ENCODE assay signal across 8 cellular contexts in the genomic region with DNA sequence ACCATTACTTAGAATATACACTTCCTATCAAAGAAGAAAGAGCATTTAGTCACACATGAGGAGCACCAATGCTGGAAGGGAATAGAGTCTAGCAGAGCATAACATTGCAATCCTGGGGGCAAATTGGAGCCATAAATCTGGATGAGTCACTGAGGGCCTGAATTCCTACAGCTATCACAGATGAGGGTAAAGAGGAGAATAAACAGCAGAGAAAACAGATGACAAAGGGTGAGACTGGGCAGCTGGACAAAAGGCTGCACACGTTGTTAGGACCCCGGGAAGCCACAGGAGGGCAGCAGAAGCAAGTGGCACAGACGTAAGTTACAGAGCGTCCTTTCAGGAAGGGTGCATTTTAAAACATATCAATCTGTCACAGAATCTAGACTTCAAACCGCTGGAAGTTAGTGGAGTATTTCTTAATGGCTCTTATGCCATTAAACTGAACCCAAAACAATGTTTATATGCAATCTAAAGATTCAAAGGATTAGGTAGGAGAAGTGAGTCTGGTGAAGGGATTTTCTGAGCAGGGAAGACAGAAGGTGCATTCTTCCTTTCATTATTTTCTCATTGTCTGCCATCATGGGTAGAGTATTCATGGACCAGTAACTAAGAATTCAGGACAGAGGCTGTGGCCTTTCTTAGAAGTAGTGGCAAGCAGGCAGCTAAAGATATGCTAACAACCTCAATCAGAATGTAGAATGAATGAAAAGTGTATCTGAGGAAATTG.
DNase-seq lines count a peak whose midpoint lies in the region; ATAC-seq, FAIRE-seq and TF ChIP-seq lines count a peak whose summit lies in the region.

No MANE protein-coding gene starts in this region.

- DNase-seq in D721Med (ENCODE audit: insufficient read length, low spot score) (no peak), NCI-H2227 (lab: John Stamatoyannopoulos, UW; ENCODE audit: unreplicated experiment) (peak; percentile 71), foreskin fibroblast (peak; percentile 94 to 97), osteoblast (ENCODE audit: insufficient read length, low spot score, missing footprints) (peak; percentile 78)
- peak; percentile 76 for DNase-seq in activated CD4-positive, alpha-beta T cell treated with anti-CD3 and anti-CD28 coated beads, Interleukin-2, amount 10 ng/mL, durations not matched to agents 24 days and 14 days
- no peak for DNase-seq in effector memory CD4-positive, alpha-beta T cell

- peaks cover 13% of the 10 kb centered on the region for H3K27me3 Mint-ChIP-seq in activated CD4-positive, alpha-beta T cell treated with anti-CD3 and anti-CD28 coated beads, Interleukin-2, amount 10 ng/mL, durations not matched to agents 24 days and 14 days

- no peaks in the 10 kb centered on the region for H3K36me3 ChIP-seq in osteoblast (ENCODE audit: insufficient read depth, low read length)
- H3K36me3 ChIP-seq in effector memory CD4-positive, alpha-beta T cell (ENCODE audit: control insufficient read depth, insufficient read depth, low read length) = no peaks in the 10 kb centered on the region

- H3K4me3 ChIP-seq in foreskin fibroblast (ENCODE audit: low read depth in 1 of 2, low read length in 2 of 2) (no peak overlapping the region), osteoblast (ENCODE audit: insufficient read depth, low read length) (peak overlapping the region; percentile 5)
- no peak overlapping the region for H3K4me3 ChIP-seq in effector memory CD4-positive, alpha-beta T cell (ENCODE audit: insufficient read depth, low read depth, low read length, poor library complexity, severe bottlenecking)

- no peaks in the 10 kb centered on the region for H4K20me1 ChIP-seq in osteoblast (ENCODE audit: insufficient read depth, low read length)

- ATAC-seq in GM19351 (IDR thresholded peaks at IDR 0.05; ENCODE audit: unreplicated experiment) (peak; percentile 98), HG03175 (IDR thresholded peaks at IDR 0.05; ENCODE audit: unreplicated experiment) (peak; percentile 95)

- H3K4me1 ChIP-seq in osteoblast (ENCODE audit: insufficient read depth, low read length) = peaks cover 9% of the 10 kb centered on the region
- H3K4me1 ChIP-seq in effector memory CD4-positive, alpha-beta T cell (ENCODE audit: control insufficient read depth, insufficient read depth, low read length, poor library complexity, severe bottlenecking) = no peaks in the 10 kb centered on the region

- no peaks in the 10 kb centered on the region for H3K9me3 Mint-ChIP-seq in activated CD4-positive, alpha-beta T cell treated with anti-CD3 and anti-CD28 coated beads, Interleukin-2, amount 10 ng/mL, durations not matched to agents 24 days and 14 days

- intact Hi-C loops in activated CD4-positive, alpha-beta T cell treated with anti-CD3 and anti-CD28 coated beads, Interleukin-2, amount 10 ng/mL, durations not matched to agents 24 days and 14 days (cut with micrococcal nuclease) = loop anchor here (1.0 to 10.0 kb wide), 2 partner anchors 394 to 416 kb away; partner anchors contain the start of gene DACT1

- peak overlapping the region; percentile 23 for H3K27ac ChIP-seq in osteoblast (ENCODE audit: low read depth, low read length)
- H3K27ac ChIP-seq in effector memory CD4-positive, alpha-beta T cell (ENCODE audit: insufficient read depth, low read length, poor library complexity, severe bottlenecking) = no peak overlapping the region

- peak overlapping the region; percentile 77 for H2AFZ ChIP-seq in osteoblast (ENCODE audit: low read length)

- FAIRE-seq in D721Med (lab: Jason Lieb, UNC) = peak; percentile 86

- H3K4me3 Mint-ChIP-seq in activated CD4-positive, alpha-beta T cell treated with anti-CD3 and anti-CD28 coated beads, Interleukin-2, amount 10 ng/mL, durations not matched to agents 24 days and 14 days = no peak overlapping the region

- peak overlapping the region; percentile 66 for H3K4me2 ChIP-seq in osteoblast (ENCODE audit: insufficient read depth, low read length)

- no peaks in the 10 kb centered on the region for H3K9me3 ChIP-seq in osteoblast (ENCODE audit: low read depth, low read length)
- no peaks in the 10 kb centered on the region for H3K9me3 ChIP-seq in effector memory CD4-positive, alpha-beta T cell (ENCODE audit: control insufficient read depth, low read length)

- H3K36me3 Mint-ChIP-seq in activated CD4-positive, alpha-beta T cell treated with anti-CD3 and anti-CD28 coated beads, Interleukin-2, amount 10 ng/mL, durations not matched to agents 24 days and 14 days (ENCODE audit: low read depth) = no peaks in the 10 kb centered on the region

- no peak overlapping the region for H3K27ac Mint-ChIP-seq in activated CD4-positive, alpha-beta T cell treated with anti-CD3 and anti-CD28 coated beads, Interleukin-2, amount 10 ng/mL, durations not matched to agents 24 days and 14 days

- H3K4me1 Mint-ChIP-seq in activated CD4-positive, alpha-beta T cell treated with anti-CD3 and anti-CD28 coated beads, Interleukin-2, amount 10 ng/mL, durations not matched to agents 24 days and 14 days = peaks cover 2% of the 10 kb centered on the region

- TF ChIP-seq CTCF in D721Med (IDR thresholded peaks at IDR 0.05; ENCODE audit: insufficient read depth, missing control alignments) (peak; percentile 86), foreskin fibroblast (IDR thresholded peaks at IDR 0.05; ENCODE audit: low read depth, low read length) (peak; percentile 79), osteoblast (IDR thresholded peaks at IDR 0.05; ENCODE audit: extremely low read depth, low read depth, low read length) (peak; percentile 98)

- H3K79me2 ChIP-seq in osteoblast (ENCODE audit: insufficient read depth, low read length) = no peaks in the 10 kb centered on the region

- H3K27me3 ChIP-seq in osteoblast (ENCODE audit: insufficient read depth, low read length) = no peaks in the 10 kb centered on the region
- peaks cover 3% of the 10 kb centered on the region for H3K27me3 ChIP-seq in effector memory CD4-positive, alpha-beta T cell (replicated peaks; ENCODE audit: control insufficient read depth, insufficient read depth, low read length, poor library complexity, severe bottlenecking)

Comparison
In these comparisons a context has a peak if more than half of its experiments do, and no peak if none do; other contexts are left out.
1. DNase-seq: peak in NCI-H2227 (single experiment), activated CD4-positive, alpha-beta T cell treated with anti-CD3 and anti-CD28 coated beads, Interleukin-2, amount 10 ng/mL, durations not matched to agents 24 days and 14 days (single experiment), foreskin fibroblast (2 of 2) and osteoblast (single experiment); none in D721Med (single experiment) and effector memory CD4-positive, alpha-beta T cell (0 of 3).
2. Peak in every context shown above with its lines, with median percentiles within 50 percentile points of each other: CTCF ChIP-seq.